ENCODE assay signal across 23 cellular contexts in genomic region chr15:61575597-61575996, GRCh38.
DNase-seq lines count a peak whose midpoint lies in the region; ATAC-seq and TF ChIP-seq lines count a peak whose summit lies in the region.
"Had no signal": no experiment of that assay in that cellular context is flagged by ENCODE, and none has a peak within 500 bp of the region (broad histone marks: within the 10 kb centered on the region; RNA-seq: fewer than 3 reads in every experiment).

No MANE protein-coding gene starts in this region.

- H3K9me3 Mint-ChIP-seq in activated naive CD4-positive, alpha-beta T cell treated with anti-CD3 and anti-CD28 coated beads, Interleukin-2, amount 50 U/mL, for 72 hours: peaks cover 3 to 6% of the 10 kb centered on the region in 2 donors
- H3K9me3 Mint-ChIP-seq in activated T-helper 17 cell treated with anti-CD3 and anti-CD28 coated beads, Interleukin-2, amount 50 U/mL, for 72 hours: no peaks in the 10 kb centered on the region

- no peak overlapping the region for H3K27ac ChIP-seq in esophagus muscularis mucosa (replicated peaks in 1 of 4)
- H3K27ac ChIP-seq: BLaER1 had no signal

- H3K4me3 ChIP-seq in esophagus muscularis mucosa: no peak overlapping the region
- H3K4me3 ChIP-seq: BLaER1, GM12878 had no signal

- no peak for TF ChIP-seq POLR2A in esophagus muscularis mucosa (IDR thresholded peaks at IDR 0.05; ENCODE audit: low read depth)

- peak; percentile 41 to 78 for ATAC-seq in activated naive CD4-positive, alpha-beta T cell treated with anti-CD3 and anti-CD28 coated beads, Interleukin-2, amount 50 U/mL, for 72 hours
- ATAC-seq in activated T-helper 17 cell treated with anti-CD3 and anti-CD28 coated beads, Interleukin-2, amount 50 U/mL, for 72 hours (replicated peaks): peak; percentile 67
- ATAC-seq: GM12878 had no signal

- H3K27ac Mint-ChIP-seq in activated naive CD4-positive, alpha-beta T cell treated with anti-CD3 and anti-CD28 coated beads, Interleukin-2, amount 50 U/mL, for 72 hours: no peak overlapping the region
- no peak overlapping the region for H3K27ac Mint-ChIP-seq in activated T-helper 17 cell treated with anti-CD3 and anti-CD28 coated beads, Interleukin-2, amount 50 U/mL, for 72 hours
- H3K27ac Mint-ChIP-seq: CD14-positive monocyte; CD4-positive, alpha-beta memory T cell; CD4-positive, CD25-positive, alpha-beta regulatory T cell; CD8-positive, alpha-beta memory T cell had no signal

- no peak for TF ChIP-seq EP300 in esophagus muscularis mucosa (IDR thresholded peaks at IDR 0.05)

- TF ChIP-seq CTCF in esophagus muscularis mucosa (IDR thresholded peaks at IDR 0.05): no peak

- H3K36me3 ChIP-seq in esophagus muscularis mucosa: no peaks in the 10 kb centered on the region
- H3K36me3 ChIP-seq: BE2C, BLaER1 had no signal

- no peaks in the 10 kb centered on the region for H3K9me3 ChIP-seq in esophagus muscularis mucosa
- H3K9me3 ChIP-seq: BE2C, BLaER1 had no signal

- no peaks in the 10 kb centered on the region for H3K27me3 ChIP-seq in esophagus muscularis mucosa
- H3K27me3 ChIP-seq: BE2C, BLaER1 had no signal

- no peak overlapping the region for H3K4me3 Mint-ChIP-seq in activated T-helper 17 cell treated with anti-CD3 and anti-CD28 coated beads, Interleukin-2, amount 50 U/mL, for 72 hours
- H3K4me3 Mint-ChIP-seq: CD14-positive monocyte; CD4-positive, alpha-beta memory T cell; CD4-positive, CD25-positive, alpha-beta regulatory T cell; CD8-positive, alpha-beta memory T cell had no signal

- DNase-seq in activated naive CD4-positive, alpha-beta T cell treated with anti-CD3 and anti-CD28 coated beads, Interleukin-2, amount 50 U/mL, for 72 hours (ENCODE audit: low spot score in 2 of 2): no peak
- DNase-seq in activated naive CD4-positive, alpha-beta T cell treated with Interleukin-2 at 50 U/mL for 16 hours: no peak
- DNase-seq in esophagus muscularis mucosa (ENCODE audit: extremely low spot score) (peak; percentile 29), NCI-H226 (no peak)
- DNase-seq: 8988T; ACHN; BE2C; C1 segment of cervical spinal cord; CD4-positive, alpha-beta memory T cell; CD4-positive, CD25-positive, alpha-beta regulatory T cell; CD8-positive, alpha-beta memory T cell; COR-L47; DMS 273 treated with DMSO at 0.1 percent for 48 hours; DMS153; DMS53; DMS79; DND-41; EL; GDM1 had no signal

- intact Hi-C loops in esophagus muscularis mucosa (cut with DNase I): no loop called here

- H3K36me3 Mint-ChIP-seq in activated naive CD4-positive, alpha-beta T cell treated with anti-CD3 and anti-CD28 coated beads, Interleukin-2, amount 50 U/mL, for 72 hours: no peaks in the 10 kb centered on the region
- no peaks in the 10 kb centered on the region for H3K36me3 Mint-ChIP-seq in activated T-helper 17 cell treated with anti-CD3 and anti-CD28 coated beads, Interleukin-2, amount 50 U/mL, for 72 hours (ENCODE audit: low read depth)
- H3K36me3 Mint-ChIP-seq: CD14-positive monocyte; CD4-positive, alpha-beta memory T cell; CD4-positive, CD25-positive, alpha-beta regulatory T cell; CD8-positive, alpha-beta memory T cell had no signal

- H3K4me1 Mint-ChIP-seq in activated T-helper 17 cell treated with anti-CD3 and anti-CD28 coated beads, Interleukin-2, amount 50 U/mL, for 72 hours: no peaks in the 10 kb centered on the region
- H3K4me1 Mint-ChIP-seq: CD14-positive monocyte; CD4-positive, alpha-beta memory T cell; CD4-positive, CD25-positive, alpha-beta regulatory T cell; CD8-positive, alpha-beta memory T cell had no signal

- H3K4me1 ChIP-seq in esophagus muscularis mucosa: no peaks in the 10 kb centered on the region
- H3K4me1 ChIP-seq: BE2C, BLaER1 had no signal

- H3K27me3 Mint-ChIP-seq in activated T-helper 17 cell treated with anti-CD3 and anti-CD28 coated beads, Interleukin-2, amount 50 U/mL, for 72 hours: peaks cover 24% of the 10 kb centered on the region

- WGBS in esophagus muscularis mucosa: 89% methylated on average over 1 of the region's 1 CpG
